In the genomic region with DNA sequence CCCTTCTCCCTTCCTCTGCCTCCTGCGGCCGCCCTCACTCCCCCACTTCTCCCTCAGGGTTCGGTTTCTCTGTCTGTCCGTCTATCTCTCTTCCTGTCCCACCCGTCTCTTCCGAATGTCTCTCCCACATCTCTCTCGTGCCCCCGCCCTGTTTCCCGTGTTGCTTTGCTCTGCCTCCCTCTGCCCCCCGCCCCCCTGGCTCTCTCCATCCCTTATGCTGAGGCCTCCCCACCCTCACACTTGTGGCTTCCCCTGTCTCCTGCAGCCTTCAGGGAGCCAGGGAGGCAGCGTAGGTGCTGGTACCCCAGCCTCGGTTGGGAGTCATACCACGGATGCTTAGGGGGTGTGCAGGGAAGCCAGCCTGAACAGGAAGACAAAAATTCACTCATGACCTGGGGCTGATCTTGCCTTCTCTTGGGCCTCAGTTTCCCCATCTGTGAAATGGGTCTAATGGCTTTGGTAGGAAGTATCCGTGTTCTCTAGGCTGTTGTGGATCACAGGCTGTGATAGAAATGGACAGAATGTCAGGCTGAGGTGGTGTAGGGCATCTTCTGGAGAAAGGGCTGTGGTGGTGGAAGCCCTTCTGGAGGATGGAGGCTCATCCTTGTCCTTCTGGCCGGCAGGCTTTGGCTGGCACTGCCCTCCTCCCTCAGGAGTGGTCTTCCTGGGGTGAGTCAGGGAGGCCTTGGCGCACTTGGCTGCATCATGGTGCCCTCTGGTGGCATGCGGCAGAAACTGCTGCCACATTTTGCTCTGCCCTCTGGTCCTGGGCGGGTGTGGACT, we compare ENCODE assay signal across 8 cellular contexts. TPM values are rescaled to one million over a fixed set of nuclear protein-coding genes. Genes with fewer than 3 reads are reported as not detected.
DNase-seq lines count a peak whose midpoint lies in the region; ATAC-seq and TF ChIP-seq lines count a peak whose summit lies in the region.

No MANE protein-coding gene starts in this region.

- peak; percentile 65 for ATAC-seq in left ventricle myocardium superior
- ATAC-seq in gastrocnemius medialis: peak in 1 of 2 donors; percentile 25
- no peak for ATAC-seq in GM19035 (IDR thresholded peaks at IDR 0.05; ENCODE audit: unreplicated experiment)
- ATAC-seq in GM18517 (IDR thresholded peaks at IDR 0.05; ENCODE audit: unreplicated experiment): no peak

- H3K4me3 ChIP-seq in gastrocnemius medialis: no peak overlapping the region

- no peaks in the 10 kb centered on the region for H3K36me3 ChIP-seq in gastrocnemius medialis

- in situ Hi-C loops in gastrocnemius medialis (cut with MboI; ENCODE audit: low sequenced_read_pairs in 4 of 4): loop anchor here in 2 of 4 donors (10.0 kb wide), 2 partner anchors 52 to 92 kb away; partner anchors contain the start of gene FOXO6 (in 2 of the 2)

- no peaks in the 10 kb centered on the region for H3K27me3 ChIP-seq in gastrocnemius medialis

- TF ChIP-seq POLR2A in gastrocnemius medialis (IDR thresholded peaks at IDR 0.05): no peak

- peaks cover 38 to 46% of the 10 kb centered on the region in 2 donors for H3K4me1 ChIP-seq in gastrocnemius medialis

- DNase-seq in GDM1 (lab: John Stamatoyannopoulos, UW) (peak; percentile 43), NAMALWA (ENCODE audit: low spot score) (peak; percentile 71), SW480 (ENCODE audit: low spot score) (peak; percentile 72), amniotic epithelial cell (ENCODE audit: low read depth) (peak; percentile 71), left ventricle myocardium superior (peak; percentile 77), gastrocnemius medialis (peak in 1 of 2 donors; percentile 67)

- peak; percentile 90 to 97 (median 93) for TF ChIP-seq CTCF in gastrocnemius medialis (IDR thresholded peaks at IDR 0.05 in 4 of 5, conservative IDR thresholded peaks at IDR 0.05 in 1 of 5)

- peak overlapping the region in 1 of 4 donors; percentile 88 for H3K27ac ChIP-seq in gastrocnemius medialis

- intact Hi-C loops in left ventricle myocardium superior (cut with micrococcal nuclease): loop anchor here (5.0 kb wide), 2 partner anchors 94 to 149 kb away; no protein-coding TSS in a partner anchor
- intact Hi-C loops in gastrocnemius medialis (cut with DNase I; ENCODE audit: low total_unique reads): loop anchor here (1.0 to 5.0 kb wide), 5 partner anchors 16 to 148 kb away; no protein-coding TSS in a partner anchor

- H3K9me3 ChIP-seq in gastrocnemius medialis: no peaks in the 10 kb centered on the region

RNA-seq across cellular contexts. Expression of gene FOXO6, which starts 55.5 kb away (rescaled TPM):
- total RNA-seq in left ventricle myocardium superior (3.4 TPM), gastrocnemius medialis (1 to 10 TPM in 2 of 4 donors, under 1 TPM in 2; 0.20 to 3.9 (median 0.94) TPM)
